Comparison of ENCODE assay signal across 20 cellular contexts in genomic region chr15:99416191-99417188, GRCh38.
A peak's percentile ranks its signal among the peaks of the same experiment; 100 is the strongest.
DNase-seq lines count a peak whose midpoint lies in the region; ATAC-seq and TF ChIP-seq lines count a peak whose summit lies in the region.
"Had no signal": no experiment of that assay in that cellular context is flagged by ENCODE, and none has a peak within 500 bp of the region (broad histone marks: within the 10 kb centered on the region; RNA-seq: fewer than 3 reads in every experiment).

No MANE protein-coding gene starts in this region.

- H3K36me3 ChIP-seq in GM23338 (ENCODE audit: insufficient read depth) = no peaks in the 10 kb centered on the region
- no peaks in the 10 kb centered on the region for H3K36me3 ChIP-seq in RWPE2 (ENCODE audit: low read depth)
- H3K36me3 ChIP-seq in esophagus muscularis mucosa = no peaks in the 10 kb centered on the region
- no peaks in the 10 kb centered on the region for H3K36me3 ChIP-seq in neural progenitor cell

- H3K27ac Mint-ChIP-seq in GM23338 = no peak overlapping the region
- H3K27ac Mint-ChIP-seq in neural progenitor cell = peak overlapping the region; percentile 60
- H3K27ac Mint-ChIP-seq: activated naive CD8-positive, alpha-beta T cell; activated T-helper 1 cell treated with anti-CD3 and anti-CD28 coated beads, Interleukin-12 subunit alpha, Interleukin-12 subunit beta, Interleukin-2, Interleukin-4 antibody, amounts not matched to agents 30 ng/mL and 10 ng/mL and 1 ng/mL, durations not matched to agents 14 hours and 24 hours and 36 hours; mesothelial cell of epicardium; nephron; stimulated activated effector memory CD8-positive, alpha-beta T cell treated with anti-CD3 and anti-CD28 coated beads, Interleukin-12 subunit alpha, Interleukin-12 subunit beta, amount 100 ng/mL, for 72 hours had no signal

- no peaks in the 10 kb centered on the region for H3K79me2 ChIP-seq in GM23338 (replicated peaks; ENCODE audit: insufficient read depth)
- no peaks in the 10 kb centered on the region for H3K79me2 ChIP-seq in neural progenitor cell (ENCODE audit: low read depth)

- H3K4me3 ChIP-seq in GM23338 = no peak overlapping the region
- no peak overlapping the region for H3K4me3 ChIP-seq in RWPE2 (ENCODE audit: severe bottlenecking)
- no peak overlapping the region for H3K4me3 ChIP-seq in esophagus muscularis mucosa
- no peak overlapping the region for H3K4me3 ChIP-seq in neural progenitor cell

- H3K9me2 ChIP-seq in GM23338 (ENCODE audit: insufficient read depth) = no peaks in the 10 kb centered on the region

- H3K4me1 Mint-ChIP-seq in GM23338 (peaks cover 8% of the 10 kb centered on the region; the same call in 2 of the 3 replicates), neural progenitor cell (peaks cover 12% of the 10 kb centered on the region)
- H3K4me1 Mint-ChIP-seq: mesothelial cell of epicardium, nephron had no signal

- TF ChIP-seq EP300 in esophagus muscularis mucosa (IDR thresholded peaks at IDR 0.05) = no peak

- H3K27ac ChIP-seq in GM23338 (ENCODE audit: low read depth) = no peak overlapping the region
- H3K27ac ChIP-seq in RWPE2 (ENCODE audit: poor library complexity, severe bottlenecking) = no peak overlapping the region
- H3K27ac ChIP-seq in esophagus muscularis mucosa (replicated peaks in 1 of 4) = no peak overlapping the region
- H3K27ac ChIP-seq in neural progenitor cell = no peak overlapping the region
- H3K27ac ChIP-seq: C4-2B had no signal

- H3K27me3 Mint-ChIP-seq in GM23338 (ENCODE audit: insufficient read depth, low read depth, poor library complexity) (peaks cover 1% of the 10 kb centered on the region), neural progenitor cell (ENCODE audit: insufficient read depth, low read depth) (no peaks in the 10 kb centered on the region)
- H3K27me3 Mint-ChIP-seq: activated naive CD8-positive, alpha-beta T cell had no signal

- ATAC-seq in GM23338 (peak; percentile 81), RWPE2 (ENCODE audit: low read depth) (no peak)

- TF ChIP-seq CTCF in GM23338 (conservative IDR thresholded peaks at IDR 0.05; ENCODE audit: low read depth in 2 of 2) (no peak), RWPE2 (IDR thresholded peaks at IDR 0.05; ENCODE audit: poor library complexity, severe bottlenecking) (no peak), esophagus muscularis mucosa (IDR thresholded peaks at IDR 0.05) (no peak), neural progenitor cell (IDR thresholded peaks at IDR 0.05) (no peak)

- peak overlapping the region; percentile 85 for H2AFZ ChIP-seq in GM23338
- H2AFZ ChIP-seq in neural progenitor cell (replicated peaks) = peak overlapping the region; percentile 72

- H4K20me1 ChIP-seq in GM23338 (replicated peaks; ENCODE audit: insufficient read depth) (no peaks in the 10 kb centered on the region), neural progenitor cell (ENCODE audit: low read depth) (no peaks in the 10 kb centered on the region)

- H3K36me3 Mint-ChIP-seq in GM23338 (ENCODE audit: low read depth) (0 out of 3 replicates have a peak, but pooled peaks cover 2% of the 10 kb centered on the region), neural progenitor cell (no peaks in the 10 kb centered on the region)
- H3K36me3 Mint-ChIP-seq: activated naive CD8-positive, alpha-beta T cell; mesothelial cell of epicardium; stimulated activated effector memory CD8-positive, alpha-beta T cell treated with anti-CD3 and anti-CD28 coated beads, Interleukin-12 subunit alpha, Interleukin-12 subunit beta, amount 100 ng/mL, for 72 hours had no signal

- H3K27me3 ChIP-seq in GM23338 (ENCODE audit: insufficient read depth) = no peaks in the 10 kb centered on the region
- H3K27me3 ChIP-seq in RWPE2 (ENCODE audit: insufficient read depth, poor library complexity, severe bottlenecking) = no peaks in the 10 kb centered on the region
- H3K27me3 ChIP-seq in esophagus muscularis mucosa = no peaks in the 10 kb centered on the region
- H3K27me3 ChIP-seq in neural progenitor cell = no peaks in the 10 kb centered on the region

- intact Hi-C loops in esophagus muscularis mucosa (cut with DNase I) = no loop called here

- H3K9me3 ChIP-seq in RWPE2 (ENCODE audit: severe bottlenecking) (no peaks in the 10 kb centered on the region), esophagus muscularis mucosa (no peaks in the 10 kb centered on the region), neural progenitor cell (ENCODE audit: low read depth) (no peaks in the 10 kb centered on the region)

- H3K9me3 Mint-ChIP-seq in GM23338 (peaks cover 2% of the 10 kb centered on the region; the same call in 1 of the 3 replicates), neural progenitor cell (peaks cover 9% of the 10 kb centered on the region)
- H3K9me3 Mint-ChIP-seq: activated T-helper 1 cell treated with anti-CD3 and anti-CD28 coated beads, Interleukin-12 subunit alpha, Interleukin-12 subunit beta, Interleukin-2, Interleukin-4 antibody, amounts not matched to agents 30 ng/mL and 10 ng/mL and 1 ng/mL, durations not matched to agents 14 hours and 24 hours and 36 hours; stimulated activated effector memory CD8-positive, alpha-beta T cell treated with anti-CD3 and anti-CD28 coated beads, Interleukin-12 subunit alpha, Interleukin-12 subunit beta, amount 100 ng/mL, for 72 hours had no signal

- TF ChIP-seq POLR2A in esophagus muscularis mucosa (IDR thresholded peaks at IDR 0.05; ENCODE audit: low read depth) = no peak

- H3K4me2 ChIP-seq in GM23338 (no peak overlapping the region), neural progenitor cell (no peak overlapping the region)

- H3K4me3 Mint-ChIP-seq in GM23338 (no peak overlapping the region), neural progenitor cell (no peak overlapping the region)
- H3K4me3 Mint-ChIP-seq: activated naive CD8-positive, alpha-beta T cell; activated T-helper 1 cell treated with anti-CD3 and anti-CD28 coated beads, Interleukin-12 subunit alpha, Interleukin-12 subunit beta, Interleukin-2, Interleukin-4 antibody, amounts not matched to agents 30 ng/mL and 10 ng/mL and 1 ng/mL, durations not matched to agents 14 hours and 24 hours and 36 hours; mesothelial cell of epicardium; nephron; stimulated activated effector memory CD8-positive, alpha-beta T cell treated with anti-CD3 and anti-CD28 coated beads, Interleukin-12 subunit alpha, Interleukin-12 subunit beta, amount 100 ng/mL, for 72 hours had no signal

- no peak overlapping the region for H3K9ac ChIP-seq in neural progenitor cell

- WGBS in esophagus muscularis mucosa = 83% methylated on average over 18 of the region's 19 CpGs

- H3F3A ChIP-seq in GM23338 (replicated peaks; ENCODE audit: low read depth) = no peaks in the 10 kb centered on the region
- no peaks in the 10 kb centered on the region for H3F3A ChIP-seq in neural progenitor cell (ENCODE audit: low read depth)

- DNase-seq in GM23338 (ENCODE audit: low spot score) (no peak), RWPE2 (ENCODE audit: low spot score) (peak; percentile 44), esophagus muscularis mucosa (ENCODE audit: extremely low spot score) (peak; percentile 74), neural progenitor cell (ENCODE audit: low spot score) (peak; percentile 4), midbrain (lab: John Stamatoyannopoulos, UW) (no peak), AG08395 (ENCODE audit: low spot score) (no peak), inferior parietal cortex (ENCODE audit: extremely low spot score) (no peak), NCI-H1417 treated with DMSO at 0.1 percent for 48 hours (lab: John Stamatoyannopoulos, UW) (no peak)
- DNase-seq: cerebellar nuclear complex; effector CD8-positive, alpha-beta T cell; left cardiac atrium; NCI-H1105; NCI-H2081; NCI-H510A had no signal

- H3K4me1 ChIP-seq in GM23338 (ENCODE audit: insufficient read depth) (no peaks in the 10 kb centered on the region), RWPE2 (ENCODE audit: insufficient read depth, poor library complexity, severe bottlenecking) (no peaks in the 10 kb centered on the region), esophagus muscularis mucosa (no peaks in the 10 kb centered on the region), neural progenitor cell (peaks cover 10% of the 10 kb centered on the region)

TF ChIP-seq in GM23338, 12 proteins besides CTCF, POLR2A, EP300 and RAD21 (continues in another document):
- TF ChIP-seq ZNF114 (CRISPR knock-in tag; IDR thresholded peaks at IDR 0.05) (no peak), JUNB (IDR thresholded peaks at IDR 0.05; ENCODE audit: unreplicated experiment) (no peak), STAT1 (IDR thresholded peaks at IDR 0.05; ENCODE audit: unreplicated experiment) (no peak), CREB1 (CRISPR knock-in tag; IDR thresholded peaks at IDR 0.05; ENCODE audit: low read depth) (no peak), NANOG (IDR thresholded peaks at IDR 0.05; ENCODE audit: borderline replicate concordance) (no peak), POLR2AphosphoS5 (IDR thresholded peaks at IDR 0.05; ENCODE audit: low read depth) (no peak), REST (IDR thresholded peaks at IDR 0.05; ENCODE audit: unreplicated experiment) (no peak), EZH2 (IDR thresholded peaks at IDR 0.05; ENCODE audit: low read depth, unreplicated experiment) (no peak)

Comparison
In these comparisons a context has a peak if more than half of its experiments do, and no peak if none do; other contexts are left out.
1. DNase-seq: peak in RWPE2 (single experiment), esophagus muscularis mucosa (single experiment) and neural progenitor cell (single experiment); none in GM23338 (single experiment), midbrain (single experiment), AG08395 (single experiment), inferior parietal cortex (single experiment) and NCI-H1417 treated with DMSO at 0.1 percent for 48 hours (single experiment).